In the genomic region with DNA sequence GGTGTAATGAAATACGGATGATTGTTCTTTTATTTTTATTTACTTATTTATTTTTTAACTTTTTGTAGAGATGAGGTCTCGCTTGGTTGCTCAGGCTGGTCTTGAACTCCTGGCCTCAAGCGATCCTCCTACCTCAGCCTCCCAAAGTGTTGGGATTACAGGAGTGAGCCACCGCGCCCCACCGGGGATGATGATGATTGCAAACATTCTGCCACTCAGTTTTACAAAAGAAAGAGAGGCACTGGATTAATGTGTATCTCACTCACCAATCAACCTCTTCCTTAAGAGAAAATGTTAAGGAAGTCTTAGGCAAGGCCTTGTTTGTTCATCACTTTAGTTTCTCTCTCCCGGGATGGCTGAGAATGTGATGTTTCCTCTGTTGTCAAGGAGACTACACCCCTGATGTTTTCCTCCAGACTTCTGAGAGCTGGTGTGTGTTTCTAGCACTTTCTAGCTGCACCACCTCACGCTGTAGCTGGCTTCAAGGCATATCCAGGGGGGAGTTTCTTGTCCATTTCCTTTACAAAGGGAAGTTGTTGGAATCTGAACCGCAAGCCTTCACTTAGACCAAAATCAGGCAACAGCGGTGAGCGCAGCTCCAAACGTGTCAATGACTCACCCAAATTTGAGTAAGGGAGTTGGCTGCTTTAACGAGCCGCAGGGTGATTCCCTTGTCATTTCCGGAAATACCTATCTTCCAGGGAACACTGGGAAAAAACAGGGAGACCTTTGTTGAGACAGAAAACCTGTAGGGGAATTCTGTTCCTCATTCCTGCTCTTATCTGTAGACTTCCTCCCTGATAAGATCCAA, we compare ENCODE assay signal across 8 cellular contexts. TPM values are rescaled to one million over a fixed set of nuclear protein-coding genes. Genes with fewer than 3 reads are reported as not detected.
DNase-seq lines count a peak whose midpoint lies in the region; ATAC-seq, FAIRE-seq and TF ChIP-seq lines count a peak whose summit lies in the region.

No MANE protein-coding gene starts in this region.

- ATAC-seq in activated T-cell treated with anti-CD3 and anti-CD28 coated beads, Interleukin-2, amount 50 U/mL, for 72 hours (replicated peaks in 1 of 2): no peak
- ATAC-seq in GM21737 (IDR thresholded peaks at IDR 0.05; ENCODE audit: unreplicated experiment): no peak

- H2AFZ ChIP-seq in fibroblast of lung (ENCODE audit: low read length): no peak overlapping the region

- peaks cover 2% of the 10 kb centered on the region for H4K20me1 ChIP-seq in fibroblast of lung (ENCODE audit: control insufficient read depth, extremely low read depth, insufficient read depth, low read length)

- no peaks in the 10 kb centered on the region; the same call in 1 of the 2 replicates for H3K9me3 ChIP-seq in ES-I3 (ENCODE audit: control insufficient read depth, insufficient read depth, low read length)
- H3K9me3 ChIP-seq in fibroblast of lung (ENCODE audit: control insufficient read depth, insufficient read depth, low read depth, low read length): no peaks in the 10 kb centered on the region

- H3K27me3 Mint-ChIP-seq in activated T-cell treated with anti-CD3 and anti-CD28 coated beads, Interleukin-2, amount 50 U/mL, for 72 hours (ENCODE audit: low read depth): no peaks in the 10 kb centered on the region
- H3K27me3 Mint-ChIP-seq in nephron progenitor cell (ENCODE audit: low read depth, poor library complexity): no peaks in the 10 kb centered on the region

- peak overlapping the region; percentile 99 for H3K4me2 ChIP-seq in fibroblast of lung (ENCODE audit: extremely low read depth, insufficient read depth, low read length)

- peak overlapping the region; percentile 99 for H3K9ac ChIP-seq in ES-I3 (ENCODE audit: low read depth, low read length)
- peak overlapping the region; percentile 98 for H3K9ac ChIP-seq in fibroblast of lung (ENCODE audit: insufficient read depth, low read length)

- H3K4me1 ChIP-seq in ES-I3 (ENCODE audit: insufficient read depth, low read length): peaks cover 27% of the 10 kb centered on the region
- peaks cover 21% of the 10 kb centered on the region for H3K4me1 ChIP-seq in fibroblast of lung (ENCODE audit: control insufficient read depth, extremely low read depth, insufficient read depth, low read length)

- peaks cover 4 to 24% of the 10 kb centered on the region in 2 donors for H3K36me3 Mint-ChIP-seq in activated T-cell treated with anti-CD3 and anti-CD28 coated beads, Interleukin-2, amount 50 U/mL, for 72 hours (ENCODE audit: insufficient read depth in 2 of 2)
- H3K36me3 Mint-ChIP-seq in nephron progenitor cell (ENCODE audit: low read depth): peaks cover 39% of the 10 kb centered on the region

- no peaks in the 10 kb centered on the region for H3K27me3 ChIP-seq in fibroblast of lung (ENCODE audit: control insufficient read depth, insufficient read depth, low read length)

- TF ChIP-seq CTCF in fibroblast of lung (conservative IDR thresholded peaks at IDR 0.05 in 1 of 2, IDR thresholded peaks at IDR 0.05 in 1 of 2; ENCODE audit: low read depth in 1 of 2, low read length in 2 of 2) (no peak), nephron progenitor cell (IDR thresholded peaks at IDR 0.05) (no peak)

- H3K36me3 ChIP-seq in ES-I3 (ENCODE audit: insufficient read depth, low read length) (peaks cover 20% of the 10 kb centered on the region), fibroblast of lung (ENCODE audit: control insufficient read depth, insufficient read depth, low read length) (peaks cover 14% of the 10 kb centered on the region)

- peak overlapping the region; percentile 99 for H3K27ac ChIP-seq in fibroblast of lung (ENCODE audit: insufficient read depth, low read length)

- FAIRE-seq in urothelium cell line (lab: Jason Lieb, UNC): no peak

- peak overlapping the region; percentile 72 for H3K27ac Mint-ChIP-seq in activated T-cell treated with anti-CD3 and anti-CD28 coated beads, Interleukin-2, amount 50 U/mL, for 72 hours
- H3K27ac Mint-ChIP-seq in nephron progenitor cell: peak overlapping the region; percentile 99

- DNase-seq in NOMO-1 treated with dmso at 0.1 percent for 144 hours (lab: John Stamatoyannopoulos, UW; ENCODE audit: unreplicated experiment) (peak; percentile 20), fibroblast of lung (ENCODE audit: low read depth in 2 of 2) (peak; percentile 83 to 99), nephron progenitor cell (no peak), urothelium cell line (ENCODE audit: low spot score) (peak; percentile 50), DMS 273 treated with DMSO at 0.1 percent for 48 hours (lab: John Stamatoyannopoulos, UW) (no peak)
- peak; percentile 46 to 56 for DNase-seq in activated T-cell treated with anti-CD3 and anti-CD28 coated beads, Interleukin-2, amount 50 U/mL, for 72 hours

- H3K4me3 Mint-ChIP-seq in activated T-cell treated with anti-CD3 and anti-CD28 coated beads, Interleukin-2, amount 50 U/mL, for 72 hours: peak overlapping the region; percentile 96 to 98
- H3K4me3 Mint-ChIP-seq in nephron progenitor cell: peak overlapping the region; percentile 89

- H3K79me2 ChIP-seq in fibroblast of lung (ENCODE audit: control insufficient read depth, insufficient read depth, low read length): peaks cover 69% of the 10 kb centered on the region

- peaks cover 0 to 2% of the 10 kb centered on the region in 2 donors for H3K9me3 Mint-ChIP-seq in activated T-cell treated with anti-CD3 and anti-CD28 coated beads, Interleukin-2, amount 50 U/mL, for 72 hours
- H3K9me3 Mint-ChIP-seq in nephron progenitor cell: no peaks in the 10 kb centered on the region

- H3K4me3 ChIP-seq in fibroblast of lung (replicated peaks in 1 of 4; ENCODE audit: control extremely low read depth in 1 of 4, insufficient read depth in 1 of 4, low read depth in 3 of 4, low read length in 4 of 4): peak overlapping the region; percentile 65 to 99 (median 88)

- H3K4me1 Mint-ChIP-seq in activated T-cell treated with anti-CD3 and anti-CD28 coated beads, Interleukin-2, amount 50 U/mL, for 72 hours (ENCODE audit: low read depth): peaks cover 67% of the 10 kb centered on the region
- H3K4me1 Mint-ChIP-seq in nephron progenitor cell: peaks cover 50% of the 10 kb centered on the region

RNA-seq across cellular contexts. Expression of gene LDLR, which starts 2.3 kb away (rescaled TPM):
- total RNA-seq in activated T-cell treated with anti-CD3 and anti-CD28 coated beads, Interleukin-2, amount 50 U/mL, for 72 hours: 10 to 100 TPM; 23.3 to 31.0 TPM
- 204 and 427 TPM in 2 replicates for total RNA-seq in fibroblast of lung
- 187 and 210 TPM in 2 replicates for polyA plus RNA-seq in fibroblast of lung
- 185 and 192 TPM in 2 replicates for polyA plus RNA-seq in fibroblast of lung (2012)
- polyA minus RNA-seq in fibroblast of lung (ENCODE audit: low replicate concordance): 434 and 503 TPM in 2 replicates

Comparison
In these comparisons a context has a peak if more than half of its experiments do, and no peak if none do; other contexts are left out.
1. DNase-seq: peak in NOMO-1 treated with dmso at 0.1 percent for 144 hours (single experiment), activated T-cell treated with anti-CD3 and anti-CD28 coated beads, Interleukin-2, amount 50 U/mL, for 72 hours (2 of 2), fibroblast of lung (2 of 2) and urothelium cell line (single experiment); none in nephron progenitor cell (single experiment) and DMS 273 treated with DMSO at 0.1 percent for 48 hours (single experiment).